ENCODE assay signal across 11 cellular contexts in genomic region chr3:31890742-31891469, GRCh38.
DNase-seq lines count a peak whose midpoint lies in the region; TF ChIP-seq lines count a peak whose summit lies in the region.
"Had no signal": no experiment of that assay in that cellular context is flagged by ENCODE, and none has a peak within 500 bp of the region (broad histone marks: within the 10 kb centered on the region; RNA-seq: fewer than 3 reads in every experiment).

No MANE protein-coding gene starts in this region.

- intact Hi-C loops in Caco-2 (cut with micrococcal nuclease; ENCODE audit: unreplicated experiment) (no loop called here), mammary epithelial cell (cut with micrococcal nuclease) (no loop called here)

- TF ChIP-seq CTCF in Caco-2 (IDR thresholded peaks at IDR 0.05; ENCODE audit: insufficient read depth in 1 of 2, low read depth in 1 of 2, low read length in 1 of 2, severe bottlenecking in 1 of 2, unreplicated experiment in 1 of 2) (no peak), mammary epithelial cell (conservative IDR thresholded peaks at IDR 0.05 in 1 of 2, IDR thresholded peaks at IDR 0.05 in 1 of 2; ENCODE audit: extremely low read depth in 1 of 2, insufficient read depth in 1 of 2, low read depth in 1 of 2, low read length in 2 of 2) (no peak), hepatocyte (IDR thresholded peaks at IDR 0.05; ENCODE audit: poor library complexity) (no peak)

- POLR2A ChIA-PET in Caco-2 (lab: Charles Lee): no interaction called here

- H3K9ac ChIP-seq in mammary epithelial cell (ENCODE audit: insufficient read depth, low read length): peak overlapping the region; percentile 32
- H3K9ac ChIP-seq in mesendoderm (ENCODE audit: low read length): no peak overlapping the region

- H3K9me2 ChIP-seq in hepatocyte (replicated peaks; ENCODE audit: insufficient read depth): no peaks in the 10 kb centered on the region

- peak overlapping the region; percentile 92 for H3K27ac Mint-ChIP-seq in Caco-2 (ENCODE audit: unreplicated experiment)

- H3K36me3 Mint-ChIP-seq in Caco-2 (ENCODE audit: insufficient read depth, unreplicated experiment): peaks cover 11% of the 10 kb centered on the region

- H3K4me1 ChIP-seq in Caco-2: peaks cover 37% of the 10 kb centered on the region
- peaks cover 53% of the 10 kb centered on the region for H3K4me1 ChIP-seq in mammary epithelial cell (ENCODE audit: insufficient read depth, low read length)
- H3K4me1 ChIP-seq in mesendoderm (ENCODE audit: control insufficient read depth, low read depth, low read length): peaks cover 11% of the 10 kb centered on the region
- H3K4me1 ChIP-seq in hepatocyte (ENCODE audit: insufficient read depth): peaks cover 11% of the 10 kb centered on the region

- peak overlapping the region; percentile 82 for H3K27ac ChIP-seq in mammary epithelial cell (ENCODE audit: insufficient read depth, low read depth, low read length)
- H3K27ac ChIP-seq in mesendoderm (ENCODE audit: low read depth, low read length): no peak overlapping the region
- no peak overlapping the region for H3K27ac ChIP-seq in hepatocyte

- no peaks in the 10 kb centered on the region for H3K27me3 Mint-ChIP-seq in Caco-2 (ENCODE audit: insufficient read depth, unreplicated experiment)

- H3K79me1 ChIP-seq in mesendoderm (ENCODE audit: low read length): peaks cover 1% of the 10 kb centered on the region

- dilution Hi-C loops in mammary epithelial cell (cut with HindIII; ENCODE audit: low sequenced_read_pairs): no loop called here

- H3K79me2 ChIP-seq in mammary epithelial cell (ENCODE audit: insufficient read depth, low read length) (peaks cover 94% of the 10 kb centered on the region), mesendoderm (ENCODE audit: control insufficient read depth, insufficient read depth, low read length) (peaks cover 4% of the 10 kb centered on the region), hepatocyte (peaks cover 73% of the 10 kb centered on the region)

- no peak overlapping the region for H3K4me3 Mint-ChIP-seq in Caco-2 (ENCODE audit: unreplicated experiment)

- H3K4me3 ChIP-seq in Caco-2 (ENCODE audit: low read depth, low read length) (no peak overlapping the region), mammary epithelial cell (replicated peaks in 1 of 3; ENCODE audit: insufficient read depth in 1 of 3, low read depth in 2 of 3, low read length in 3 of 3) (no peak overlapping the region), mesendoderm (ENCODE audit: low read length) (no peak overlapping the region), hepatocyte (no peak overlapping the region)
- no peak overlapping the region for H3K4me3 ChIP-seq in Jurkat, Clone E6-1 (ENCODE audit: low read length)

- no peak overlapping the region for H4K5ac ChIP-seq in mesendoderm (ENCODE audit: low read length)

- BruUV-seq in Caco-2 (replicated peaks; lab: Mats Ljungman, UMichigan): no TSS peak
- TSS peak; percentile 79 for BruUV-seq in mammary epithelial cell (replicated peaks; lab: Mats Ljungman, UMichigan)

- H3K4me1 Mint-ChIP-seq in Caco-2 (ENCODE audit: low read depth, unreplicated experiment): peaks cover 43% of the 10 kb centered on the region

- no peak overlapping the region for H2AK5ac ChIP-seq in mesendoderm (ENCODE audit: low read length)

- DNase-seq in Caco-2 (no peak), mammary epithelial cell (peak; percentile 63), mesendoderm (peak; percentile 33), middle frontal gyrus (ENCODE audit: extremely low spot score, low spot score) (no peak), NCI-H2081 treated with DMSO at 0.1 percent for 48 hours (lab: John Stamatoyannopoulos, UW) (no peak), hepatocyte (ENCODE audit: low spot score) (no peak)
- peak; percentile 9 for DNase-seq in Jurkat, Clone E6-1 (ENCODE audit: low read depth, low spot score)
- DNase-seq: DMS79, GDM1, GOT3, SHP77 had no signal

- H3K4me2 ChIP-seq in mammary epithelial cell (ENCODE audit: insufficient read depth, low read depth, low read length) (peak overlapping the region; percentile 40), mesendoderm (ENCODE audit: low read length) (no peak overlapping the region), hepatocyte (no peak overlapping the region)

- H2BK15ac ChIP-seq in mesendoderm (replicated peaks; ENCODE audit: low read depth): no peak overlapping the region

- H3K23ac ChIP-seq in mesendoderm (ENCODE audit: low read length): no peak overlapping the region

- in situ Hi-C loops in mammary epithelial cell (cut with MboI; ENCODE audit: low sequenced_read_pairs in 2 of 2): loop anchor here in 1 of 2 donors (10.0 kb wide), 1 partner anchor 74 kb away; no protein-coding TSS in a partner anchor

- H3K9me3 Mint-ChIP-seq in Caco-2 (ENCODE audit: unreplicated experiment): no peaks in the 10 kb centered on the region

- no peak overlapping the region for H2AFZ ChIP-seq in mammary epithelial cell (ENCODE audit: low read depth, low read length)
- H2AFZ ChIP-seq in hepatocyte: no peak overlapping the region

- no peak overlapping the region for H2BK5ac ChIP-seq in mesendoderm (ENCODE audit: low read length)

- no peak overlapping the region for H4K8ac ChIP-seq in mesendoderm (ENCODE audit: low read depth, low read length)

- no peaks in the 10 kb centered on the region for H3K36me3 ChIP-seq in Caco-2 (ENCODE audit: control insufficient read depth, insufficient read depth, low read length)
- H3K36me3 ChIP-seq in mammary epithelial cell (ENCODE audit: insufficient read depth, low read length): no peaks in the 10 kb centered on the region
- H3K36me3 ChIP-seq in mesendoderm (ENCODE audit: control insufficient read depth, insufficient read depth, low read length): no peaks in the 10 kb centered on the region
- no peaks in the 10 kb centered on the region for H3K36me3 ChIP-seq in hepatocyte (replicated peaks; ENCODE audit: insufficient read depth, low read depth)

- H2BK120ac ChIP-seq in mesendoderm (ENCODE audit: low read depth, low read length): no peak overlapping the region

- H4K20me1 ChIP-seq in mammary epithelial cell (ENCODE audit: insufficient read depth, low read length) (no peaks in the 10 kb centered on the region), hepatocyte (ENCODE audit: insufficient read depth, poor library complexity, severe bottlenecking) (no peaks in the 10 kb centered on the region)

- CTCF ChIA-PET in Caco-2 (lab: Charles Lee) (interaction anchor here (0.6 kb wide), 1 partner anchor 27 kb away, joined by 3 read pairs; no protein-coding TSS in a partner anchor), mammary epithelial cell (lab: Charles Lee; ENCODE audit: low non-redundant PET) (no interaction called here)

- H3K18ac ChIP-seq in mesendoderm (ENCODE audit: low read length): peak overlapping the region; percentile 63

- H3K27me3 ChIP-seq in Caco-2 (replicated peaks; ENCODE audit: control insufficient read depth, insufficient read depth, low read length) (no peaks in the 10 kb centered on the region), mammary epithelial cell (ENCODE audit: insufficient read depth, low read length) (no peaks in the 10 kb centered on the region), mesendoderm (ENCODE audit: insufficient read depth, low read length, poor library complexity) (no peaks in the 10 kb centered on the region), hepatocyte (no peaks in the 10 kb centered on the region)

- peak overlapping the region; percentile 24 for H3K4ac ChIP-seq in mesendoderm (ENCODE audit: low read depth, low read length)

- H3K9me3 ChIP-seq in Caco-2: no peaks in the 10 kb centered on the region
- H3K9me3 ChIP-seq in mammary epithelial cell (replicated peaks; ENCODE audit: insufficient read depth, low read length): no peaks in the 10 kb centered on the region
- no peaks in the 10 kb centered on the region for H3K9me3 ChIP-seq in hepatocyte (ENCODE audit: low read depth)

- no peak overlapping the region for H3K56ac ChIP-seq in mesendoderm (ENCODE audit: low read length)

- WGBS in mammary epithelial cell (ENCODE audit: low coverage, missing lambda C conversion rate): 77% methylated on average over 8 of the region's 8 CpGs
- WGBS in mesendoderm (ENCODE audit: extremely low coverage, insufficient coverage, low lambda C conversion rate): no CpG with 5 or more reads among the region's 8 CpGs
- 92% methylated on average over 8 of the region's 8 CpGs for WGBS in hepatocyte (ENCODE audit: low lambda C conversion rate, missing lambda C conversion rate)

Comparison
In these comparisons a context has a peak if more than half of its experiments do, and no peak if none do; other contexts are left out.
1. DNase-seq: peak in Jurkat, Clone E6-1 (single experiment), mammary epithelial cell (single experiment) and mesendoderm (single experiment); none in Caco-2 (0 of 2), middle frontal gyrus (single experiment), NCI-H2081 treated with DMSO at 0.1 percent for 48 hours (single experiment) and hepatocyte (single experiment).